ENCODE assay signal across 28 cellular contexts in the genomic region with DNA sequence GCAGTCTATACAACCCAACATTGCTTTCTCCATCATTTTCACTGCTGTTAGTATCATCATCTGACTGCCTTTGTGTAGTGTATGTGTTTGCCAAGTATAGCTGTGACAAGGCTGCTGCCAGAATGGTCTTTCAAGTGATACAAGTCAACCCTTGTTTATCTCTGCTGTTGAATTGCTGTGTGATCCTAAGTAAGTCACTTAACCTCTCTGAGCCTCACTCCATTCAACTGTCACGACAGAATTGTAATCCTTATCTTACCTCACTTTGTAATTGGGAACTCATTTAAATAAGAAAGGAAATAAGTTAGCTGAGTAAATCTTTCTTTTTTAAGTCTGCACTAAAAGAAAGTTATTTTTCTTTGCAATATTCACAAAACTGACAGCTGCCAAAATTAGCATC.
"Had no signal": no experiment of that assay in that cellular context is flagged by ENCODE, and none has a peak within 500 bp of the region (broad histone marks: within the 10 kb centered on the region; RNA-seq: fewer than 3 reads in every experiment).

No MANE protein-coding gene starts in this region.

- H3K9me3 ChIP-seq: ovary, psoas muscle, spleen, suprapubic skin, testis, tibial artery, transverse colon, upper lobe of right lung, uterus had no signal

- H3K4me2 ChIP-seq: neural progenitor cell, smooth muscle cell had no signal

- H3K27ac ChIP-seq: neural progenitor cell, ovary, parathyroid adenoma, psoas muscle, skin epidermis, spleen, suprapubic skin, testis, tibial artery, transverse colon, upper lobe of right lung, uterus had no signal

- H3K4me3 ChIP-seq: neural progenitor cell, ovary, psoas muscle, skin epidermis, smooth muscle cell, spleen, suprapubic skin, testis, tibial artery, transverse colon, upper lobe of right lung, uterus had no signal

- H3K27me3 ChIP-seq: neural progenitor cell, ovary, spleen, suprapubic skin, testis, tibial artery, transverse colon, upper lobe of right lung, uterus had no signal

- H3K79me2 ChIP-seq: parathyroid adenoma had no signal

- DNase-seq: natural killer cell; occipital lobe; ovary; posterior cingulate gyrus; psoas muscle; right cardiac atrium; spleen; stimulated activated CD4-positive, alpha-beta T cell treated with anti-CD3 and anti-CD28 coated beads, Interleukin-12 subunit alpha, Interleukin-12 subunit beta, amount 100 ng/mL, for 4 hours; stimulated activated CD4-positive, alpha-beta T cell treated with anti-CD3 and anti-CD28 coated beads, Interleukin-1b, Interleukin-23, amount 100 ng/mL, for 48 hours; stimulated activated CD4-positive, alpha-beta T cell treated with anti-CD3 and anti-CD28 coated beads, Interleukin-4, amount 100 ng/mL, for 1 hour; stimulated activated CD4-positive, alpha-beta T cell treated with anti-CD3 and anti-CD28 coated beads, Interleukin-4, amount 100 ng/mL, for 4 hours; stimulated activated CD8-positive, alpha-beta memory T cell treated with anti-CD3 and anti-CD28 coated beads, Interleukin-4, amount 100 ng/mL, for 48 hours; stimulated activated naive CD4-positive, alpha-beta T cell; stimulated activated naive CD8-positive, alpha-beta T cell treated with anti-CD3 and anti-CD28 coated beads, Interleukin-15, amount 100 ng/mL, for 72 hours; stimulated activated naive CD8-positive, alpha-beta T cell treated with anti-CD3 and anti-CD28 coated beads, Interleukin-15, Interleukin-2, amounts not matched to agents 100 U/mL and 50 U/mL, for 24 hours; substantia nigra; testis; tibial artery; transverse colon; upper lobe of right lung; uterus had no signal

- H3K9ac ChIP-seq: neural progenitor cell, parathyroid adenoma had no signal

- H3K4me1 ChIP-seq: neural progenitor cell, parathyroid adenoma, psoas muscle, spleen, suprapubic skin, testis, tibial artery, upper lobe of right lung, uterus had no signal

- ATAC-seq: natural killer cell; psoas muscle; right cardiac atrium; sciatic nerve; stimulated activated memory B cell treated with anti-CD40 and anti-IgM and Interleukin-4, amounts not matched to agents 10 μg/mL and 1 μg/mL and 100 μg/mL, for 72 hours; stimulated activated naive CD8-positive, alpha-beta T cell treated with anti-CD3 and anti-CD28 coated beads, Interleukin-15, amount 100 ng/mL, for 72 hours; stimulated activated naive CD8-positive, alpha-beta T cell treated with anti-CD3 and anti-CD28 coated beads, Interleukin-15, Interleukin-2, amounts not matched to agents 100 U/mL and 50 U/mL, for 24 hours; upper lobe of right lung had no signal

- H3K36me3 ChIP-seq: neural progenitor cell, ovary, spleen, suprapubic skin, tibial artery, transverse colon, upper lobe of right lung, uterus had no signal

- H2AFZ ChIP-seq: neural progenitor cell, parathyroid adenoma had no signal
